ENCODE assay signal across 8 cellular contexts in the genomic region with DNA sequence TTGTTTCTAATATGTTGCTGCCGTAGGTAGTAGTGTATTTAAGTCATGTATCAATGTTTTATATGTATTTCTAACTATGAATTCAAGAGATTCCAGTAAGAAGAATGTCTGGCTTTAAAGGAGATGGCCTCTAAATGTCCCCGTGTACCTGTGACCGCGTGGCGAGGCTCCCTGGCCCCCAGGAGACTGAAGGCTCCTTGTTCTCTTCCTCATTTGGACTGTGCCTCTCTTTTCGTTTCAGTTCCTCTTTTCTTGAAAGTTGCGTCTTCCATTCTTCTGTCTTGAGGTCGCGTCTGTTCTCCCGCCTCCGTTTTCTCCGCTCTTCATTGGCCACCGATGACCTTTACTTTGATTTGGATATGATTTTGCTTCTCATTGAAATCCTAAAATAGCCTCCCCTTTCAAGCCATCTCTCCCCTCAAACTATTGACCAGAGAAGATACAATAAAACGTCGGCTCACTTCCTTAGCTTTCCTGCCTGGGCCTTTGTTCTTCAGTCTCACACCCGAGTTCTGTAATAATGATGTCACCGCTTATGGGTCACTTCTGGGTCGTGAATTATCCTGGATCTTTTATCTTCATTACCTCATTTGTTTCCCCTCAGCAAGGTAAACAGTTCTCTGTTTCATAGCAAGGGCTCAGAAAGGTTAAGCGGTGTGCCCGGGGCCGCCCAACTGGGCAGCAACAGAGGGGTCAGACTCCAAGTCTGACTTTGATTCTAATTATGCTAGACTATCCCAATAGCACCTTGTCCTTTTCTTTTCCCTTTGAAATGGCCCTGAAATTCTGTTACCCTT. TPM values are rescaled to one million over a fixed set of nuclear protein-coding genes. Genes with fewer than 3 reads are reported as not detected.
A peak's percentile ranks its signal among the peaks of the same experiment; 100 is the strongest.
DNase-seq lines count a peak whose midpoint lies in the region; ATAC-seq and TF ChIP-seq lines count a peak whose summit lies in the region.

No MANE protein-coding gene starts in this region.

- H3K4me1 Mint-ChIP-seq in endodermal cell (no peaks in the 10 kb centered on the region), MCF 10A (ENCODE audit: insufficient read depth, unreplicated experiment) (no peaks in the 10 kb centered on the region)

- peaks cover 80% of the 10 kb centered on the region for H3K36me3 ChIP-seq in DOHH2 (ENCODE audit: control insufficient read depth, low read length)
- peaks cover 88% of the 10 kb centered on the region for H3K36me3 ChIP-seq in endodermal cell (ENCODE audit: control insufficient read depth, insufficient read depth, low read length)
- H3K36me3 ChIP-seq in breast epithelium, result peaks cover 4% of the 10 kb centered on the region

- H3K9me3 Mint-ChIP-seq in endodermal cell (no peaks in the 10 kb centered on the region), MCF 10A (ENCODE audit: unreplicated experiment) (no peaks in the 10 kb centered on the region)

- H3K9ac ChIP-seq in endodermal cell (ENCODE audit: extremely low read depth, low read length, poor library complexity, severe bottlenecking), result no peak overlapping the region

- H3K27me3 ChIP-seq in DOHH2 (ENCODE audit: control insufficient read depth, low read length) (no peaks in the 10 kb centered on the region), endodermal cell (ENCODE audit: control insufficient read depth, insufficient read depth, low read length, poor library complexity, severe bottlenecking) (no peaks in the 10 kb centered on the region), breast epithelium (no peaks in the 10 kb centered on the region)

- no peaks in the 10 kb centered on the region for H4K20me1 ChIP-seq in DOHH2 (ENCODE audit: control insufficient read depth, insufficient read depth, low read depth, low read length)

- H3K36me3 Mint-ChIP-seq in endodermal cell (ENCODE audit: low read depth), result peaks cover 92% of the 10 kb centered on the region
- peaks cover 99% of the 10 kb centered on the region for H3K36me3 Mint-ChIP-seq in MCF 10A (ENCODE audit: insufficient read depth, unreplicated experiment)

- H3K4me1 ChIP-seq in DOHH2 (ENCODE audit: control insufficient read depth, low read length) (peaks cover 34% of the 10 kb centered on the region), endodermal cell (ENCODE audit: control insufficient read depth, insufficient read depth, low read length) (no peaks in the 10 kb centered on the region), breast epithelium (no peaks in the 10 kb centered on the region)

- H3K27ac Mint-ChIP-seq in endodermal cell, result peak overlapping the region; percentile 10
- H3K27ac Mint-ChIP-seq in MCF 10A (ENCODE audit: low read depth, unreplicated experiment), result no peak overlapping the region

- CTCF ChIA-PET in MCF 10A (lab: Yijun Ruan, JAX), result no interaction called here

- 92 to 96% methylated on average over 19 to 21 of the region's 21 CpGs for WGBS in endodermal cell (ENCODE audit: insufficient coverage in 1 of 2, insufficient read length in 1 of 2), 2 experiments

- BruUV-seq in MCF 10A (replicated peaks; lab: Mats Ljungman, UMichigan), result no TSS peak

- TF ChIP-seq POLR2A in breast epithelium (IDR thresholded peaks at IDR 0.05), result no peak

- no peaks in the 10 kb centered on the region for H3K9me2 ChIP-seq in DOHH2 (replicated peaks; ENCODE audit: control insufficient read depth, low read length)

- H3K4me3 ChIP-seq in DOHH2 (ENCODE audit: low read length) (peak overlapping the region; percentile 74), endodermal cell (ENCODE audit: low read length) (no peak overlapping the region), breast epithelium (no peak overlapping the region)

- peak overlapping the region; percentile 94 for H3K4me2 ChIP-seq in DOHH2 (ENCODE audit: low read length)

- H3K27me3 Mint-ChIP-seq in endodermal cell (ENCODE audit: insufficient read depth) (no peaks in the 10 kb centered on the region), MCF 10A (ENCODE audit: insufficient read depth, unreplicated experiment) (no peaks in the 10 kb centered on the region)

- DNase-seq in endodermal cell, result no peak
- DNase-seq in MCF 10A (ENCODE audit: unreplicated experiment), result no peak
- DNase-seq in breast epithelium (ENCODE audit: low spot score in 2 of 2), result no peak
- no peak for DNase-seq in NCI-H187 treated with DMSO at 0.1 percent for 48 hours (lab: John Stamatoyannopoulos, UW)
- no peak for DNase-seq in stimulated activated CD8-positive, alpha-beta memory T cell treated with anti-CD3 and anti-CD28 coated beads, Interleukin-4, amount 100 ng/mL, for 48 hours

- H3F3A ChIP-seq in DOHH2 (ENCODE audit: control insufficient read depth, insufficient read depth), result peaks cover 27% of the 10 kb centered on the region

- peaks cover 3% of the 10 kb centered on the region; the same call in 1 of the 2 replicates for H3K79me2 ChIP-seq in DOHH2 (ENCODE audit: control insufficient read depth, low read length)

- intact Hi-C loops in MCF 10A (cut with micrococcal nuclease), result no loop called here
- intact Hi-C loops in breast epithelium (cut with DNase I; ENCODE audit: low total_unique reads), result no loop called here

- H3K27ac ChIP-seq in DOHH2 (ENCODE audit: low read depth, low read length), result peak overlapping the region; percentile 97
- no peak overlapping the region for H3K27ac ChIP-seq in endodermal cell (ENCODE audit: low read depth, low read length)
- no peak overlapping the region for H3K27ac ChIP-seq in breast epithelium

- ATAC-seq in GM19452 (IDR thresholded peaks at IDR 0.05; ENCODE audit: unreplicated experiment) (peak; percentile 84), HG03432 (IDR thresholded peaks at IDR 0.05; ENCODE audit: unreplicated experiment) (peak; percentile 93)

- POLR2A ChIA-PET in MCF 10A (lab: Yijun Ruan, JAX), result no interaction called here

- no peaks in the 10 kb centered on the region for H3K9me3 ChIP-seq in DOHH2 (ENCODE audit: control insufficient read depth, insufficient read depth, low read length)
- H3K9me3 ChIP-seq in endodermal cell (ENCODE audit: control insufficient read depth, low read length), result no peaks in the 10 kb centered on the region
- no peaks in the 10 kb centered on the region for H3K9me3 ChIP-seq in breast epithelium

- no peak overlapping the region for H3K4me3 Mint-ChIP-seq in endodermal cell
- no peak overlapping the region for H3K4me3 Mint-ChIP-seq in MCF 10A (ENCODE audit: unreplicated experiment)

- TF ChIP-seq CTCF in DOHH2 (IDR thresholded peaks at IDR 0.05; ENCODE audit: low read depth, low read length, poor library complexity, severe bottlenecking) (no peak), endodermal cell (conservative IDR thresholded peaks at IDR 0.05) (no peak), MCF 10A (IDR thresholded peaks at IDR 0.05; ENCODE audit: unreplicated experiment) (no peak), breast epithelium (IDR thresholded peaks at IDR 0.05) (no peak)

RNA-seq across cellular contexts. Expression of gene WIPI2, which starts 28.7 kb away (rescaled TPM):
- total RNA-seq in endodermal cell (100 to 1,000 TPM in 1 of 2 donors, 10 to 100 TPM in 1; 95.2 to 103 TPM), MCF 10A (2022) (47.1 and 53.9 TPM in 2 replicates), breast epithelium (10 to 100 TPM; 55.7 to 69.8 (median 56.0) TPM)
- polyA plus RNA-seq in endodermal cell (2013, experiment 1 of 2), result 65.5 TPM
- polyA plus RNA-seq in endodermal cell (2013, experiment 2 of 2), result 66.1 TPM
